In the genomic region with DNA sequence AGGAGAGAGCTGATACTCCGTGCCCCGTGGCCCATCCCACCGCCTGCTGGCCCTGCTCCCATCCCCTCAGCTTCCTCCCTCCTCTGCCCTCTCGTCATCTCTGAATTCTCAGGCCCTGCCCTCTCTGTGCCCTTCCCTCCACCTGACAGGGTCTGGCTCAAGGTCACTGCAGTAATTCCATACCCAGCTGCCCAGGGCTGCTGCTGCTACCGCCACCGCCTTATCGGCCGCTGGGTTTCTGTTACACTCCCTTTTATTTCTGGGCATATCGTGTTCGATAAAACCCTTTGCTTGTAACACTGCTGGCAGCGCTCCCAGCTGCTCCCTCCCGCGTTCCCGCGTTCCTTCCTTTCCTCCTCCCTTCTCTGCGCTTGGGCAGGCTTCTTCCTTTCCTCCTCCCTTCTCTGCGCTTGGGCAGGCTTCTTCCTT, we compare ENCODE assay signal across 8 cellular contexts. TPM values are rescaled to one million over a fixed set of nuclear protein-coding genes. Genes with fewer than 3 reads are reported as not detected.
DNase-seq lines count a peak whose midpoint lies in the region; ATAC-seq and TF ChIP-seq lines count a peak whose summit lies in the region.

No MANE protein-coding gene starts in this region.

- DNase-seq in DMS53 (lab: John Stamatoyannopoulos, UW) (peak; percentile 65), NCI-H510A treated with DMSO at 0.1 percent for 48 hours (lab: John Stamatoyannopoulos, UW) (peak; percentile 70), fibroblast of mammary gland (ENCODE audit: low read depth) (peak; percentile 29), NCI-H1694 (lab: John Stamatoyannopoulos, UW) (no peak), HCEC 1CT (no peak), mesenteric fat pad (ENCODE audit: low spot score) (no peak)
- DNase-seq in activated CD8-positive, alpha-beta memory T cell treated with anti-CD3 and anti-CD28 coated beads, Interleukin-2, amount 10 ng/mL, durations not matched to agents 7 days and 5 days, result no peak

- no peaks in the 10 kb centered on the region for H3K9me3 ChIP-seq in parathyroid adenoma (ENCODE audit: control insufficient read depth, low read length)

- CTCF ChIA-PET in activated CD8-positive, alpha-beta memory T cell treated with anti-CD3 and anti-CD28 coated beads, Interleukin-2, amount 10 ng/mL, durations not matched to agents 7 days and 5 days (lab: Charles Lee), result interaction anchor here (1.1 to 1.7 kb wide), 4 partner anchors 8 to 55 kb away, joined by 3 to 9 read pairs (median 3); a partner anchor contains a TSS

- H2AFZ ChIP-seq in parathyroid adenoma, result peak overlapping the region; percentile 8

- peak overlapping the region; percentile 97 for H3K27ac ChIP-seq in parathyroid adenoma

- H3K4me3 ChIP-seq in fibroblast of mammary gland (ENCODE audit: control insufficient read depth, low read depth, low read length) (no peak overlapping the region), parathyroid adenoma (ENCODE audit: low read depth, low read length) (peak overlapping the region; percentile 89)

- no peak overlapping the region for H3K4me3 Mint-ChIP-seq in activated CD8-positive, alpha-beta memory T cell treated with anti-CD3 and anti-CD28 coated beads, Interleukin-2, amount 10 ng/mL, durations not matched to agents 7 days and 5 days

- peaks cover 41% of the 10 kb centered on the region for H3K4me1 ChIP-seq in parathyroid adenoma

- no peak overlapping the region for H3K27ac Mint-ChIP-seq in activated CD8-positive, alpha-beta memory T cell treated with anti-CD3 and anti-CD28 coated beads, Interleukin-2, amount 10 ng/mL, durations not matched to agents 7 days and 5 days

- no peaks in the 10 kb centered on the region for H3K36me3 ChIP-seq in parathyroid adenoma (ENCODE audit: control insufficient read depth, insufficient read depth, low read length)

- H3K27me3 ChIP-seq in parathyroid adenoma (ENCODE audit: control insufficient read depth, insufficient read depth, low read length), result no peaks in the 10 kb centered on the region

- H3K9ac ChIP-seq in parathyroid adenoma, result peak overlapping the region; percentile 97

- H3K79me2 ChIP-seq in parathyroid adenoma, result peaks cover 32% of the 10 kb centered on the region

- no peak for TF ChIP-seq CTCF in fibroblast of mammary gland (conservative IDR thresholded peaks at IDR 0.05; ENCODE audit: control insufficient read depth, insufficient read depth, low read depth, low read length)
- TF ChIP-seq CTCF in parathyroid adenoma (IDR thresholded peaks at IDR 0.05), result no peak

- peaks cover 14% of the 10 kb centered on the region for H3K4me1 Mint-ChIP-seq in activated CD8-positive, alpha-beta memory T cell treated with anti-CD3 and anti-CD28 coated beads, Interleukin-2, amount 10 ng/mL, durations not matched to agents 7 days and 5 days

- no peak for ATAC-seq in activated CD8-positive, alpha-beta memory T cell treated with anti-CD3 and anti-CD28 coated beads, Interleukin-2, amount 10 ng/mL, durations not matched to agents 7 days and 5 days

- H3K9me3 Mint-ChIP-seq in activated CD8-positive, alpha-beta memory T cell treated with anti-CD3 and anti-CD28 coated beads, Interleukin-2, amount 10 ng/mL, durations not matched to agents 7 days and 5 days (ENCODE audit: low read depth), result no peaks in the 10 kb centered on the region

- H3K4me2 ChIP-seq in parathyroid adenoma (ENCODE audit: low read length), result peak overlapping the region; percentile 92

- H3K36me3 Mint-ChIP-seq in activated CD8-positive, alpha-beta memory T cell treated with anti-CD3 and anti-CD28 coated beads, Interleukin-2, amount 10 ng/mL, durations not matched to agents 7 days and 5 days, result no peaks in the 10 kb centered on the region

- H3K27me3 Mint-ChIP-seq in activated CD8-positive, alpha-beta memory T cell treated with anti-CD3 and anti-CD28 coated beads, Interleukin-2, amount 10 ng/mL, durations not matched to agents 7 days and 5 days, result peaks cover 59% of the 10 kb centered on the region

RNA-seq across cellular contexts. Expression of a gene that starts 1.2 kb away (rescaled TPM):
- not detected for total RNA-seq in mesenteric fat pad
- total RNA-seq in activated CD8-positive, alpha-beta memory T cell treated with anti-CD3 and anti-CD28 coated beads, Interleukin-2, amount 10 ng/mL, durations not matched to agents 7 days and 5 days, result not detected

RNA-seq across cellular contexts. Expression of a gene that starts 13.2 kb away (rescaled TPM):
- total RNA-seq in mesenteric fat pad, result 22.3 TPM
- 10 to 100 TPM; 29.9 to 35.2 TPM for total RNA-seq in activated CD8-positive, alpha-beta memory T cell treated with anti-CD3 and anti-CD28 coated beads, Interleukin-2, amount 10 ng/mL, durations not matched to agents 7 days and 5 days

RNA-seq across cellular contexts. Expression of a gene that starts 25.5 kb away (rescaled TPM):
- 0.61 TPM for total RNA-seq in mesenteric fat pad
- total RNA-seq in activated CD8-positive, alpha-beta memory T cell treated with anti-CD3 and anti-CD28 coated beads, Interleukin-2, amount 10 ng/mL, durations not matched to agents 7 days and 5 days, result 10 to 100 TPM in 1 of 2 experiments, 1 to 10 TPM in 1; 6.7 to 13.9 TPM

RNA-seq across cellular contexts. Expression of a gene that starts 26.8 kb away (rescaled TPM):
- 0.58 TPM for total RNA-seq in mesenteric fat pad
- total RNA-seq in activated CD8-positive, alpha-beta memory T cell treated with anti-CD3 and anti-CD28 coated beads, Interleukin-2, amount 10 ng/mL, durations not matched to agents 7 days and 5 days, result not detected

RNA-seq across cellular contexts. Expression of a gene that starts 55.1 kb away (rescaled TPM):
- 35.1 TPM for total RNA-seq in mesenteric fat pad
- total RNA-seq in activated CD8-positive, alpha-beta memory T cell treated with anti-CD3 and anti-CD28 coated beads, Interleukin-2, amount 10 ng/mL, durations not matched to agents 7 days and 5 days, result 10 to 100 TPM; 30.3 to 33.2 TPM

Comparison
In these comparisons a context has a peak if more than half of its experiments do, and no peak if none do; other contexts are left out.
1. DNase-seq: peak in DMS53 (single experiment), NCI-H510A treated with DMSO at 0.1 percent for 48 hours (single experiment) and fibroblast of mammary gland (single experiment); none in NCI-H1694 (single experiment), HCEC 1CT (single experiment), mesenteric fat pad (single experiment) and activated CD8-positive, alpha-beta memory T cell treated with anti-CD3 and anti-CD28 coated beads, Interleukin-2, amount 10 ng/mL, durations not matched to agents 7 days and 5 days (single experiment).